In the genomic region with DNA sequence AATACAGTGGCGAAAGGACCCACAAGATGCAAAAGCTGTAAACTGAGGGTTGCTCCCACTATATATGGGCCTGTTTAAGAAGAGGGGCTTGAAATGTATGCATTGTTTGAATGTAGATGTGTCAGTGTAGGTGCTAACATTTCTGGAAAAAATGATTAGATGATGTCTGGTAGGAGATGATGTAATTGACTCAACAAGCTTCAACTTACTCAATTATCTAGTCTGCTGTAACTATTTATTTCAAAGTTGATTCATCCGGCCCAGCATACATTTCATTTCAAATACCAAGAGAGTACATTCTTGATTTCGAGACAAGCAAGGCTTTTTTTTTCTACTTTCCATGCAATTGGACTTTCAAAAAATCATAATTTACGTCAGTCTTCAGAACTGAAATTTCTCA, we compare ENCODE assay signal across 19 cellular contexts. TPM values are rescaled to one million over a fixed set of nuclear protein-coding genes. Genes with fewer than 3 reads are reported as not detected.
DNase-seq lines count a peak whose midpoint lies in the region; ATAC-seq and TF ChIP-seq lines count a peak whose summit lies in the region.
"Had no signal": no experiment of that assay in that cellular context is flagged by ENCODE, and none has a peak within 500 bp of the region (broad histone marks: within the 10 kb centered on the region; RNA-seq: fewer than 3 reads in every experiment).

No MANE protein-coding gene starts in this region.

- no peaks in the 10 kb centered on the region for H3K36me3 ChIP-seq in right atrium auricular region
- H3K36me3 ChIP-seq: BLaER1 treated with 17β-estradiol and CSF1 and Interleukin-3, amounts not matched to agents 10 nM and 100 nM had no signal

- TF ChIP-seq CTCF in natural killer cell (IDR thresholded peaks at IDR 0.05) (no peak), right atrium auricular region (IDR thresholded peaks at IDR 0.05) (no peak)

- H3K36me3 Mint-ChIP-seq in activated CD4-positive, alpha-beta T cell treated with anti-CD3 and anti-CD28 coated beads, Interleukin-2, amount 10 ng/mL, durations not matched to agents 24 days and 14 days (ENCODE audit: low read depth), result no peaks in the 10 kb centered on the region
- no peaks in the 10 kb centered on the region for H3K36me3 Mint-ChIP-seq in activated CD8-positive, alpha-beta T cell treated with anti-CD3 and anti-CD28 coated beads, Interleukin-2, amount 10 ng/mL, durations not matched to agents 7 days and 5 days (ENCODE audit: low read depth)
- no peaks in the 10 kb centered on the region for H3K36me3 Mint-ChIP-seq in natural killer cell

- in situ Hi-C loops in KBM-7 (cut with MboI; ENCODE audit: low pct_unique_long_range_greater_than_20kb, low sequenced_read_pairs), result loop anchor here (25.0 kb wide), 1 partner anchor 1093 kb away; no protein-coding TSS in a partner anchor

- H3K4me1 Mint-ChIP-seq in activated CD4-positive, alpha-beta T cell treated with anti-CD3 and anti-CD28 coated beads, Interleukin-2, amount 10 ng/mL, durations not matched to agents 24 days and 14 days, result no peaks in the 10 kb centered on the region
- H3K4me1 Mint-ChIP-seq in activated CD8-positive, alpha-beta T cell treated with anti-CD3 and anti-CD28 coated beads, Interleukin-2, amount 10 ng/mL, durations not matched to agents 7 days and 5 days (ENCODE audit: low read depth), result no peaks in the 10 kb centered on the region
- no peaks in the 10 kb centered on the region for H3K4me1 Mint-ChIP-seq in natural killer cell

- intact Hi-C loops in activated CD4-positive, alpha-beta T cell treated with anti-CD3 and anti-CD28 coated beads, Interleukin-2, amount 10 ng/mL, durations not matched to agents 24 days and 14 days (cut with micrococcal nuclease), result loop anchor here (2.0 to 10.0 kb wide), 2 partner anchors 70 to 386 kb away; a partner anchor contains a TSS
- intact Hi-C loops in natural killer cell (cut with micrococcal nuclease), result no loop called here

- POLR2A ChIA-PET in activated CD8-positive, alpha-beta T cell treated with anti-CD3 and anti-CD28 coated beads, Interleukin-2, amount 10 ng/mL, durations not matched to agents 7 days and 5 days (lab: Charles Lee), result no interaction called here

- peak; percentile 66 for ATAC-seq in activated CD8-positive, alpha-beta T cell treated with anti-CD3 and anti-CD28 coated beads, Interleukin-2, amount 10 ng/mL, durations not matched to agents 7 days and 5 days
- ATAC-seq in natural killer cell (peak; percentile 25 to 63 (median 41)), GM18907 (IDR thresholded peaks at IDR 0.05; ENCODE audit: unreplicated experiment) (no peak), GM21515 (IDR thresholded peaks at IDR 0.05; ENCODE audit: unreplicated experiment) (no peak)

- H3K27me3 Mint-ChIP-seq in activated CD4-positive, alpha-beta T cell treated with anti-CD3 and anti-CD28 coated beads, Interleukin-2, amount 10 ng/mL, durations not matched to agents 24 days and 14 days, result peaks cover 5% of the 10 kb centered on the region
- H3K27me3 Mint-ChIP-seq in activated CD8-positive, alpha-beta T cell treated with anti-CD3 and anti-CD28 coated beads, Interleukin-2, amount 10 ng/mL, durations not matched to agents 7 days and 5 days (ENCODE audit: low read depth), result peaks cover 11% of the 10 kb centered on the region
- H3K27me3 Mint-ChIP-seq in natural killer cell (ENCODE audit: low read depth in 2 of 2), result peaks cover 0 to under 1% of the 10 kb centered on the region in 2 donors

- no peak overlapping the region for H3K4me3 ChIP-seq in right atrium auricular region
- H3K4me3 ChIP-seq: BLaER1 treated with 17β-estradiol and CSF1 and Interleukin-3, amounts not matched to agents 10 nM and 100 nM; PC-9 had no signal

- no peaks in the 10 kb centered on the region for H3K9me3 Mint-ChIP-seq in activated CD4-positive, alpha-beta T cell treated with anti-CD3 and anti-CD28 coated beads, Interleukin-2, amount 10 ng/mL, durations not matched to agents 24 days and 14 days
- H3K9me3 Mint-ChIP-seq in activated CD8-positive, alpha-beta T cell treated with anti-CD3 and anti-CD28 coated beads, Interleukin-2, amount 10 ng/mL, durations not matched to agents 7 days and 5 days (ENCODE audit: insufficient read depth), result no peaks in the 10 kb centered on the region
- H3K9me3 Mint-ChIP-seq in natural killer cell, result no peaks in the 10 kb centered on the region

- H3K9me3 ChIP-seq in right atrium auricular region, result no peaks in the 10 kb centered on the region

- H3K4me3 Mint-ChIP-seq in activated CD4-positive, alpha-beta T cell treated with anti-CD3 and anti-CD28 coated beads, Interleukin-2, amount 10 ng/mL, durations not matched to agents 24 days and 14 days, result no peak overlapping the region
- H3K4me3 Mint-ChIP-seq in activated CD8-positive, alpha-beta T cell treated with anti-CD3 and anti-CD28 coated beads, Interleukin-2, amount 10 ng/mL, durations not matched to agents 7 days and 5 days, result no peak overlapping the region
- H3K4me3 Mint-ChIP-seq in natural killer cell, result no peak overlapping the region

- no peaks in the 10 kb centered on the region for H3K27me3 ChIP-seq in right atrium auricular region
- H3K27me3 ChIP-seq: BLaER1 treated with 17β-estradiol and CSF1 and Interleukin-3, amounts not matched to agents 10 nM and 100 nM had no signal

- no peaks in the 10 kb centered on the region for H3K4me1 ChIP-seq in right atrium auricular region

- DNase-seq in activated CD4-positive, alpha-beta T cell treated with anti-CD3 and anti-CD28 coated beads, Interleukin-2, amount 10 ng/mL, durations not matched to agents 24 days and 14 days, result peak; percentile 61
- no peak for DNase-seq in activated CD4-positive, alpha-beta T cell treated with anti-CD3 and anti-CD28 coated beads for 48 hours
- DNase-seq in KBM-7, result peak; percentile 40
- no peak for DNase-seq in activated CD8-positive, alpha-beta T cell treated with anti-CD3 and anti-CD28 coated beads, Interleukin-2, amount 10 ng/mL, durations not matched to agents 7 days and 5 days
- DNase-seq in natural killer cell, result no peak
- no peak for DNase-seq in right atrium auricular region (ENCODE audit: low spot score)
- DNase-seq: DMS79, NCI-H187, NCI-H2107, NCI-H226, NCI-H524, NCI-H82, PC-9, SIG-M5 had no signal

- H3K27ac ChIP-seq in right atrium auricular region, result no peak overlapping the region
- H3K27ac ChIP-seq: BLaER1 treated with 17β-estradiol and CSF1 and Interleukin-3, amounts not matched to agents 10 nM and 100 nM; PC-9; RWPE1 had no signal

- CTCF ChIA-PET in activated CD8-positive, alpha-beta T cell treated with anti-CD3 and anti-CD28 coated beads, Interleukin-2, amount 10 ng/mL, durations not matched to agents 7 days and 5 days (lab: Charles Lee), result interaction anchor here (0.7 kb wide), 1 partner anchor 85 kb away, joined by 3 read pairs; no protein-coding TSS in a partner anchor

- H3K27ac Mint-ChIP-seq in activated CD4-positive, alpha-beta T cell treated with anti-CD3 and anti-CD28 coated beads, Interleukin-2, amount 10 ng/mL, durations not matched to agents 24 days and 14 days, result no peak overlapping the region
- no peak overlapping the region for H3K27ac Mint-ChIP-seq in activated CD8-positive, alpha-beta T cell treated with anti-CD3 and anti-CD28 coated beads, Interleukin-2, amount 10 ng/mL, durations not matched to agents 7 days and 5 days
- no peak overlapping the region for H3K27ac Mint-ChIP-seq in natural killer cell

RNA-seq across cellular contexts. Expression of a gene that starts 9.3 kb away (rescaled TPM):
- not detected in 2 replicates for total RNA-seq in activated CD4-positive, alpha-beta T cell treated with anti-CD3 and anti-CD28 coated beads, Interleukin-2, amount 10 ng/mL, durations not matched to agents 24 days and 14 days
- total RNA-seq in activated CD8-positive, alpha-beta T cell treated with anti-CD3 and anti-CD28 coated beads, Interleukin-2, amount 10 ng/mL, durations not matched to agents 7 days and 5 days, result not detected
- not detected for total RNA-seq in natural killer cell
- total RNA-seq in right atrium auricular region, result 10 to 100 TPM in 1 of 2 donors, 1 to 10 TPM in 1; 8.9 to 13.5 TPM
- total RNA-seq: H4, PC-9 had no signal

RNA-seq across cellular contexts. Expression of a gene that starts 27.2 kb away (rescaled TPM):
- total RNA-seq in activated CD4-positive, alpha-beta T cell treated with anti-CD3 and anti-CD28 coated beads, Interleukin-2, amount 10 ng/mL, durations not matched to agents 24 days and 14 days, result not detected in 2 replicates
- not detected for total RNA-seq in activated CD8-positive, alpha-beta T cell treated with anti-CD3 and anti-CD28 coated beads, Interleukin-2, amount 10 ng/mL, durations not matched to agents 7 days and 5 days
- not detected for total RNA-seq in natural killer cell
- total RNA-seq in right atrium auricular region, result not detected
- total RNA-seq: PC-9 had no signal

RNA-seq across cellular contexts. Expression of a gene that starts 47.0 kb away (rescaled TPM):
- not detected in 2 replicates for total RNA-seq in activated CD4-positive, alpha-beta T cell treated with anti-CD3 and anti-CD28 coated beads, Interleukin-2, amount 10 ng/mL, durations not matched to agents 24 days and 14 days
- total RNA-seq in activated CD8-positive, alpha-beta T cell treated with anti-CD3 and anti-CD28 coated beads, Interleukin-2, amount 10 ng/mL, durations not matched to agents 7 days and 5 days, result not detected
- total RNA-seq in natural killer cell (1,000 to 10,000 TPM in 1 of 3 donors, 1 to 10 TPM in 2; 1.6 to 1,035 (median 3.5) TPM), right atrium auricular region (1 to 10 TPM; 1.8 to 2.7 TPM)
- total RNA-seq: PC-9 had no signal

Comparison
In these comparisons a context has a peak if more than half of its experiments do, and no peak if none do; other contexts are left out.
1. DNase-seq: peak in activated CD4-positive, alpha-beta T cell treated with anti-CD3 and anti-CD28 coated beads, Interleukin-2, amount 10 ng/mL, durations not matched to agents 24 days and 14 days (single experiment) and KBM-7 (single experiment); none in activated CD4-positive, alpha-beta T cell treated with anti-CD3 and anti-CD28 coated beads for 48 hours (single experiment), activated CD8-positive, alpha-beta T cell treated with anti-CD3 and anti-CD28 coated beads, Interleukin-2, amount 10 ng/mL, durations not matched to agents 7 days and 5 days (single experiment), natural killer cell (single experiment) and right atrium auricular region (single experiment).
2. ATAC-seq: peak in activated CD8-positive, alpha-beta T cell treated with anti-CD3 and anti-CD28 coated beads, Interleukin-2, amount 10 ng/mL, durations not matched to agents 7 days and 5 days (single experiment) and natural killer cell (3 of 3); none in GM18907 (single experiment) and GM21515 (single experiment).